ENCODE assay signal across 1 cellular context in the genomic region with DNA sequence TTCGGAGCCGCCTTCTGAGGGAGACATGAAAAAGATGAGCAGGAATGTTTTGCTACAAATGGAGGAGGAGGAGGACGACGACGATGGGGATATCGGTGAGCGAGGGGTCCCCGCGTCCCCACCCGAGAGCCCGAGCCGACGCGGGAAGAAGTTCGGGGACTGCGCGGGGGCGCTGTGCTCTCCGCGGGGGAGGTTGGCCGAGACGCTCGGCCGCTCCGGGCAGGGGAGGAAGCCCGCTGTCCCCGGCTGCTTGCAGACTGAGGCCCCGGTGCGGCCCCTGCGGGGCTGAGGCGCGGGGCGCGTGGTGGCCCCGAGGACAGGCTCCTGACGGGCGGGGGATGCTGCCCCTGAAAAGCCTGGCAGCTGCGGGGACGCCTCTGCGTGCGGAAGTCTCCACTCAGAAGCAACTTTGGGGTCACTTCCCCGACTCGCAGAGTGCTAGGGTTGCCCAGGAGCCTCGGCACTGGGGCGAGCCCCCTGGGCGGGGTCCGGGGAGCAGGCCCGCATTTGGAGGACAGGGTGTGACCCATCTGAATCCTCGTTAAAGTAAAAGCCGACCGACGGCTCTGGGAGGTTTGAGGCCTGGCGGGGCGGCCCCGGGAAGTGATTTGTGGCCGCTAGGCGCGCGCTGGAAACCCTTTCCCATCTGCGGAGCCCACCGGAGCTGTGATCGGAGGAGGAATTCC.
TF ChIP-seq lines count a peak whose summit lies in the region.

No MANE protein-coding gene starts in this region.

TF ChIP-seq in HepG2, 621 proteins besides CTCF, POLR2A, EP300 and RAD21 (continued from another document and continues in another):
- TF ChIP-seq TEAD3 (CRISPR knock-in tag; optimal IDR thresholded peaks at IDR 0.05; ENCODE audit: borderline replicate concordance), result peak; percentile 13
- TF ChIP-seq, protein P1, sequence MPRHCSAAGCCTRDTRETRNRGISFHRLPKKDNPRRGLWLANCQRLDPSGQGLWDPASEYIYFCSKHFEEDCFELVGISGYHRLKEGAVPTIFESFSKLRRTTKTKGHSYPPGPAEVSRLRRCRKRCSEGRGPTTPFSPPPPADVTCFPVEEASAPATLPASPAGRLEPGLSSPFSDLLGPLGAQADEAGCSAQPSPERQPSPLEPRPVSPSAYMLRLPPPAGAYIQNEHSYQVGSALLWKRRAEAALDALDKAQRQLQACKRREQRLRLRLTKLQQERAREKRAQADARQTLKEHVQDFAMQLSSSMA (CRISPR knock-in tag; IDR thresholded peaks at IDR 0.05), result 0 out of 2 replicates have a peak, but pooled peaks have one; percentile 19
- no peak for TF ChIP-seq ZNF180 (CRISPR knock-in tag; IDR thresholded peaks at IDR 0.05; ENCODE audit: borderline replicate concordance, low read depth)
- peak; percentile 51 for TF ChIP-seq ZNF777 (CRISPR knock-in tag; IDR thresholded peaks at IDR 0.05)
- no peak for TF ChIP-seq ZFP36L2 (CRISPR knock-in tag; IDR thresholded peaks at IDR 0.05)
- TF ChIP-seq KMT2A (CRISPR knock-in tag; IDR thresholded peaks at IDR 0.05), result peak; percentile 38; the same call in 1 of the 2 replicates
- peak; percentile 20; the same call in 1 of the 2 replicates for TF ChIP-seq KAT8 (CRISPR knock-in tag; IDR thresholded peaks at IDR 0.05)
- peak; percentile 44; the same call in 1 of the 2 replicates for TF ChIP-seq CHCHD3 (CRISPR knock-in tag; IDR thresholded peaks at IDR 0.05)
- no peak for TF ChIP-seq PTBP1 (IDR thresholded peaks at IDR 0.05; ENCODE audit: low read depth, low read length, poor library complexity, severe bottlenecking)
- TF ChIP-seq BORCS8-MEF2B (CRISPR knock-in tag; IDR thresholded peaks at IDR 0.05), result no peak
- TF ChIP-seq, protein P2, sequence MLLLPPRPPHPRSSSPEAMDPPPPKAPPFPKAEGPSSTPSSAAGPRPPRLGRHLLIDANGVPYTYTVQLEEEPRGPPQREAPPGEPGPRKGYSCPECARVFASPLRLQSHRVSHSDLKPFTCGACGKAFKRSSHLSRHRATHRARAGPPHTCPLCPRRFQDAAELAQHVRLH (CRISPR knock-in tag; IDR thresholded peaks at IDR 0.05; ENCODE audit: borderline replicate concordance, low read depth), result no peak
- TF ChIP-seq ZNF24 (IDR thresholded peaks at IDR 0.05), result no peak
- peak; percentile 54 for TF ChIP-seq PHF8 (CRISPR knock-in tag; IDR thresholded peaks at IDR 0.05)
- TF ChIP-seq KDM3A (CRISPR knock-in tag; IDR thresholded peaks at IDR 0.05; ENCODE audit: low read depth), result 0 out of 2 replicates have a peak, but pooled peaks have one; percentile 46
- TF ChIP-seq ZNF75D (CRISPR knock-in tag; IDR thresholded peaks at IDR 0.05; ENCODE audit: borderline replicate concordance), result no peak
- TF ChIP-seq, protein P3, sequence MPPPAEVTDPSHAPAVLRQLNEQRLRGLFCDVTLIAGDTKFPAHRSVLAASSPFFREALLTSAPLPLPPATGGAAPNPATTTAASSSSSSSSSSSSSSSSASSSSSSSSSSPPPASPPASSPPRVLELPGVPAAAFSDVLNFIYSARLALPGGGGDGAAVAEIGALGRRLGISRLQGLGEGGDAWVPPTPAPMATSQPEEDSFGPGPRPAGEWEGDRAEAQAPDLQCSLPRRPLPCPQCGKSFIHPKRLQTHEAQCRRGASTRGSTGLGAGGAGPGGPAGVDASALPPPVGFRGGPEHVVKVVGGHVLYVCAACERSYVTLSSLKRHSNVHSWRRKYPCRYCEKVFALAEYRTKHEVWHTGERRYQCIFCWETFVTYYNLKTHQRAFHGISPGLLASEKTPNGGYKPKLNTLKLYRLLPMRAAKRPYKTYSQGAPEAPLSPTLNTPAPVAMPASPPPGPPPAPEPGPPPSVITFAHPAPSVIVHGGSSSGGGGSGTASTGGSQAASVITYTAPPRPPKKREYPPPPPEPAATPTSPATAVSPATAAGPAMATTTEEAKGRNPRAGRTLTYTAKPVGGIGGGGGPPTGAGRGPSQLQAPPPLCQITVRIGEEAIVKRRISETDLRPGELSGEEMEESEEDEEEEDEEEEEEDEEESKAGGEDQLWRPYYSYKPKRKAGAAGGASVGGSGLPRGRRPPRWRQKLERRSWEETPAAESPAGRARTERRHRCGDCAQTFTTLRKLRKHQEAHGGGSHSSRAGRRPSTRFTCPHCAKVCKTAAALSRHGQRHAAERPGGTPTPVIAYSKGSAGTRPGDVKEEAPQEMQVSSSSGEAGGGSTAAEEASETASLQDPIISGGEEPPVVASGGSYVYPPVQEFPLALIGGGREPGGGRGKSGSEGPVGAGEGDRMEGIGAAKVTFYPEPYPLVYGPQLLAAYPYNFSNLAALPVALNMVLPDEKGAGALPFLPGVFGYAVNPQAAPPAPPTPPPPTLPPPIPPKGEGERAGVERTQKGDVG (CRISPR knock-in tag; IDR thresholded peaks at IDR 0.05; ENCODE audit: borderline replicate concordance), result no peak
- TF ChIP-seq ZNF10 (CRISPR knock-in tag; IDR thresholded peaks at IDR 0.05; ENCODE audit: borderline replicate concordance, low read depth), result no peak
- peak; percentile 61 for TF ChIP-seq AGO2 (optimal IDR thresholded peaks at IDR 0.05; ENCODE audit: low read depth, low read length)
- no peak for TF ChIP-seq ISX (CRISPR knock-in tag; conservative IDR thresholded peaks at IDR 0.05)
- no peak for TF ChIP-seq ZNF652 (CRISPR knock-in tag; IDR thresholded peaks at IDR 0.05; ENCODE audit: borderline replicate concordance, low read depth)
- 0 out of 2 replicates have a peak, but pooled peaks have one; percentile 3 for TF ChIP-seq ZNF766 (CRISPR knock-in tag; IDR thresholded peaks at IDR 0.05; ENCODE audit: borderline replicate concordance)
- no peak for TF ChIP-seq AGO1 (IDR thresholded peaks at IDR 0.05; ENCODE audit: low read depth, low read length, poor library complexity, severe bottlenecking)
- no peak for TF ChIP-seq TGIF2 (CRISPR knock-in tag; IDR thresholded peaks at IDR 0.05)
- TF ChIP-seq, protein P4, sequence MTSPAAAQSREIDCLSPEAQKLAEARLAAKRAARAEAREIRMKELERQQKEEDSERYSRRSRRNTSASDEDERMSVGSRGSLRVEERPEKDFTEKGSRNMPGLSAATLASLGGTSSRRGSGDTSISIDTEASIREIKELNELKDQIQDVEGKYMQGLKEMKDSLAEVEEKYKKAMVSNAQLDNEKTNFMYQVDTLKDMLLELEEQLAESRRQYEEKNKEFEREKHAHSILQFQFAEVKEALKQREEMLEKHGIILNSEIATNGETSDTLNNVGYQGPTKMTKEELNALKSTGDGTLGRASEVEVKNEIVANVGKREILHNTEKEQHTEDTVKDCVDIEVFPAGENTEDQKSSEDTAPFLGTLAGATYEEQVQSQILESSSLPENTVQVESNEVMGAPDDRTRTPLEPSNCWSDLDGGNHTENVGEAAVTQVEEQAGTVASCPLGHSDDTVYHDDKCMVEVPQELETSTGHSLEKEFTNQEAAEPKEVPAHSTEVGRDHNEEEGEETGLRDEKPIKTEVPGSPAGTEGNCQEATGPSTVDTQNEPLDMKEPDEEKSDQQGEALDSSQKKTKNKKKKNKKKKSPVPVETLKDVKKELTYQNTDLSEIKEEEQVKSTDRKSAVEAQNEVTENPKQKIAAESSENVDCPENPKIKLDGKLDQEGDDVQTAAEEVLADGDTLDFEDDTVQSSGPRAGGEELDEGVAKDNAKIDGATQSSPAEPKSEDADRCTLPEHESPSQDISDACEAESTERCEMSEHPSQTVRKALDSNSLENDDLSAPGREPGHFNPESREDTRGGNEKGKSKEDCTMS (CRISPR knock-in tag; conservative IDR thresholded peaks at IDR 0.05), result no peak
- TF ChIP-seq NFKB2 (CRISPR knock-in tag; IDR thresholded peaks at IDR 0.05; ENCODE audit: borderline replicate concordance), result peak; percentile 11; the same call in 1 of the 2 replicates
- TF ChIP-seq ZFY (CRISPR knock-in tag; IDR thresholded peaks at IDR 0.05), result peak; percentile 68
- TF ChIP-seq, protein P5, sequence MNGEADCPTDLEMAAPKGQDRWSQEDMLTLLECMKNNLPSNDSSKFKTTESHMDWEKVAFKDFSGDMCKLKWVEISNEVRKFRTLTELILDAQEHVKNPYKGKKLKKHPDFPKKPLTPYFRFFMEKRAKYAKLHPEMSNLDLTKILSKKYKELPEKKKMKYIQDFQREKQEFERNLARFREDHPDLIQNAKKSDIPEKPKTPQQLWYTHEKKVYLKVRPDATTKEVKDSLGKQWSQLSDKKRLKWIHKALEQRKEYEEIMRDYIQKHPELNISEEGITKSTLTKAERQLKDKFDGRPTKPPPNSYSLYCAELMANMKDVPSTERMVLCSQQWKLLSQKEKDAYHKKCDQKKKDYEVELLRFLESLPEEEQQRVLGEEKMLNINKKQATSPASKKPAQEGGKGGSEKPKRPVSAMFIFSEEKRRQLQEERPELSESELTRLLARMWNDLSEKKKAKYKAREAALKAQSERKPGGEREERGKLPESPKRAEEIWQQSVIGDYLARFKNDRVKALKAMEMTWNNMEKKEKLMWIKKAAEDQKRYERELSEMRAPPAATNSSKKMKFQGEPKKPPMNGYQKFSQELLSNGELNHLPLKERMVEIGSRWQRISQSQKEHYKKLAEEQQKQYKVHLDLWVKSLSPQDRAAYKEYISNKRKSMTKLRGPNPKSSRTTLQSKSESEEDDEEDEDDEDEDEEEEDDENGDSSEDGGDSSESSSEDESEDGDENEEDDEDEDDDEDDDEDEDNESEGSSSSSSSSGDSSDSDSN (CRISPR knock-in tag; IDR thresholded peaks at IDR 0.05), result peak; percentile 98
- TF ChIP-seq ZNF263 (CRISPR knock-in tag; IDR thresholded peaks at IDR 0.05), result no peak
- TF ChIP-seq, protein P6, sequence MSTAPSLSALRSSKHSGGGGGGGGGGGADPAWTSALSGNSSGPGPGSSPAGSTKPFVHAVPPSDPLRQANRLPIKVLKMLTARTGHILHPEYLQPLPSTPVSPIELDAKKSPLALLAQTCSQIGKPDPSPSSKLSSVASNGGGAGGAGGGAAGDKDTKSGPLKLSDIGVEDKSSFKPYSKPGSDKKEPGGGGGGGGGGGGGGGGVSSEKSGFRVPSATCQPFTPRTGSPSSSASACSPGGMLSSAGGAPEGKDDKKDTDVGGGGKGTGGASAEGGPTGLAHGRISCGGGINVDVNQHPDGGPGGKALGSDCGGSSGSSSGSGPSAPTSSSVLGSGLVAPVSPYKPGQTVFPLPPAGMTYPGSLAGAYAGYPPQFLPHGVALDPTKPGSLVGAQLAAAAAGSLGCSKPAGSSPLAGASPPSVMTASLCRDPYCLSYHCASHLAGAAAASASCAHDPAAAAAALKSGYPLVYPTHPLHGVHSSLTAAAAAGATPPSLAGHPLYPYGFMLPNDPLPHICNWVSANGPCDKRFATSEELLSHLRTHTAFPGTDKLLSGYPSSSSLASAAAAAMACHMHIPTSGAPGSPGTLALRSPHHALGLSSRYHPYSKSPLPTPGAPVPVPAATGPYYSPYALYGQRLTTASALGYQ (CRISPR knock-in tag; IDR thresholded peaks at IDR 0.05), result no peak
- TF ChIP-seq ZNF563 (CRISPR knock-in tag; IDR thresholded peaks at IDR 0.05), result no peak; the same call in none of the 2 replicates
- TF ChIP-seq, protein P7, sequence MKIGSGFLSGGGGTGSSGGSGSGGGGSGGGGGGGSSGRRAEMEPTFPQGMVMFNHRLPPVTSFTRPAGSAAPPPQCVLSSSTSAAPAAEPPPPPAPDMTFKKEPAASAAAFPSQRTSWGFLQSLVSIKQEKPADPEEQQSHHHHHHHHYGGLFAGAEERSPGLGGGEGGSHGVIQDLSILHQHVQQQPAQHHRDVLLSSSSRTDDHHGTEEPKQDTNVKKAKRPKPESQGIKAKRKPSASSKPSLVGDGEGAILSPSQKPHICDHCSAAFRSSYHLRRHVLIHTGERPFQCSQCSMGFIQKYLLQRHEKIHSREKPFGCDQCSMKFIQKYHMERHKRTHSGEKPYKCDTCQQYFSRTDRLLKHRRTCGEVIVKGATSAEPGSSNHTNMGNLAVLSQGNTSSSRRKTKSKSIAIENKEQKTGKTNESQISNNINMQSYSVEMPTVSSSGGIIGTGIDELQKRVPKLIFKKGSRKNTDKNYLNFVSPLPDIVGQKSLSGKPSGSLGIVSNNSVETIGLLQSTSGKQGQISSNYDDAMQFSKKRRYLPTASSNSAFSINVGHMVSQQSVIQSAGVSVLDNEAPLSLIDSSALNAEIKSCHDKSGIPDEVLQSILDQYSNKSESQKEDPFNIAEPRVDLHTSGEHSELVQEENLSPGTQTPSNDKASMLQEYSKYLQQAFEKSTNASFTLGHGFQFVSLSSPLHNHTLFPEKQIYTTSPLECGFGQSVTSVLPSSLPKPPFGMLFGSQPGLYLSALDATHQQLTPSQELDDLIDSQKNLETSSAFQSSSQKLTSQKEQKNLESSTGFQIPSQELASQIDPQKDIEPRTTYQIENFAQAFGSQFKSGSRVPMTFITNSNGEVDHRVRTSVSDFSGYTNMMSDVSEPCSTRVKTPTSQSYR (CRISPR knock-in tag; IDR thresholded peaks at IDR 0.05; ENCODE audit: borderline replicate concordance), result no peak
- TF ChIP-seq PCBP1 (IDR thresholded peaks at IDR 0.05; ENCODE audit: borderline replicate concordance, low read depth, low read length), result 0 out of 2 replicates have a peak, but pooled peaks have one; percentile 17
- peak; percentile 32; the same call in 1 of the 2 replicates for TF ChIP-seq CHD4 (IDR thresholded peaks at IDR 0.05; ENCODE audit: borderline replicate concordance, low read length)
- TF ChIP-seq IKZF4 (CRISPR knock-in tag; IDR thresholded peaks at IDR 0.05; ENCODE audit: borderline replicate concordance, low read depth, not compliant biosample characterization), result no peak
- TF ChIP-seq RORA (CRISPR knock-in tag; IDR thresholded peaks at IDR 0.05), result 0 out of 2 replicates have a peak, but pooled peaks have one; percentile 13
- TF ChIP-seq, protein P8, sequence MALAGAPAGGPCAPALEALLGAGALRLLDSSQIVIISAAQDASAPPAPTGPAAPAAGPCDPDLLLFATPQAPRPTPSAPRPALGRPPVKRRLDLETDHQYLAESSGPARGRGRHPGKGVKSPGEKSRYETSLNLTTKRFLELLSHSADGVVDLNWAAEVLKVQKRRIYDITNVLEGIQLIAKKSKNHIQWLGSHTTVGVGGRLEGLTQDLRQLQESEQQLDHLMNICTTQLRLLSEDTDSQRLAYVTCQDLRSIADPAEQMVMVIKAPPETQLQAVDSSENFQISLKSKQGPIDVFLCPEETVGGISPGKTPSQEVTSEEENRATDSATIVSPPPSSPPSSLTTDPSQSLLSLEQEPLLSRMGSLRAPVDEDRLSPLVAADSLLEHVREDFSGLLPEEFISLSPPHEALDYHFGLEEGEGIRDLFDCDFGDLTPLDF (CRISPR knock-in tag; IDR thresholded peaks at IDR 0.05), result no peak; the same call in 1 of the 2 replicates
- TF ChIP-seq, protein P9, sequence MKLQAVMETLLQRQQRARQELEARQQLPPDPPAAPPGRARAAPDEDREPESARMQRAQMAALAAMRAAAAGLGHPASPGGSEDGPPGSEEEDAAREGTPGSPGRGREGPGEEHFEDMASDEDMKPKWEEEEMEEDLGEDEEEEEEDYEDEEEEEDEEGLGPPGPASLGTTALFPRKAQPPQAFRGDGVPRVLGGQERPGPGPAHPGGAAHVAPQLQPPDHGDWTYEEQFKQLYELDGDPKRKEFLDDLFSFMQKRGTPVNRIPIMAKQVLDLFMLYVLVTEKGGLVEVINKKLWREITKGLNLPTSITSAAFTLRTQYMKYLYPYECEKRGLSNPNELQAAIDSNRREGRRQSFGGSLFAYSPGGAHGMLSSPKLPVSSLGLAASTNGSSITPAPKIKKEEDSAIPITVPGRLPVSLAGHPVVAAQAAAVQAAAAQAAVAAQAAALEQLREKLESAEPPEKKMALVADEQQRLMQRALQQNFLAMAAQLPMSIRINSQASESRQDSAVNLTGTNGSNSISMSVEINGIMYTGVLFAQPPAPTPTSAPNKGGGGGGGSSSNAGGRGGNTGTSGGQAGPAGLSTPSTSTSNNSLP (IDR thresholded peaks at IDR 0.05; ENCODE audit: low read depth, low read length), result no peak
- 0 out of 2 replicates have a peak, but pooled peaks have one; percentile 14 for TF ChIP-seq HNRNPL (IDR thresholded peaks at IDR 0.05; ENCODE audit: low read depth, low read length)
- TF ChIP-seq DR1 (CRISPR knock-in tag; IDR thresholded peaks at IDR 0.05), result no peak
- TF ChIP-seq ZNF501 (CRISPR knock-in tag; IDR thresholded peaks at IDR 0.05), result peak; percentile 13
- no peak for TF ChIP-seq NKX3-1 (CRISPR knock-in tag; IDR thresholded peaks at IDR 0.05)
